ENCODE assay signal across 20 cellular contexts in genomic region chr2:72949045-72949444, GRCh38. TPM values are rescaled to one million over a fixed set of nuclear protein-coding genes. Genes with fewer than 3 reads are reported as not detected.
A peak's percentile ranks its signal among the peaks of the same experiment; 100 is the strongest.
DNase-seq lines count a peak whose midpoint lies in the region; ATAC-seq, FAIRE-seq and TF ChIP-seq lines count a peak whose summit lies in the region.
"Had no signal": no experiment of that assay in that cellular context is flagged by ENCODE, and none has a peak within 500 bp of the region (broad histone marks: within the 10 kb centered on the region; RNA-seq: fewer than 3 reads in every experiment).

No MANE protein-coding gene starts in this region.

- CTCF ChIA-PET in A549 (lab: Yijun Ruan, JAX) (interaction anchor here (1.1 to 2.2 kb wide), 3 partner anchors 10 to 56 kb away, joined by 3 to 10 read pairs (median 7); no protein-coding TSS in a partner anchor), IMR-90 (lab: Yijun Ruan, JAX) (no interaction called here)
- CTCF ChIA-PET in activated CD4-positive, alpha-beta memory T cell treated with anti-CD3 and anti-CD28 coated beads, Interleukin-2, amount 10 ng/mL, durations not matched to agents 7 days and 5 days (lab: Charles Lee), result no interaction called here

- no peak overlapping the region for H3K4ac ChIP-seq in IMR-90 (ENCODE audit: low read depth, low read length)

- no peak overlapping the region for H3K23ac ChIP-seq in IMR-90 (ENCODE audit: low read depth, low read length)

- no peak for FAIRE-seq in A549 (lab: Jason Lieb, UNC)
- FAIRE-seq: GM12892, GM19239, HepG2 had no signal

- no peak overlapping the region for H2BK15ac ChIP-seq in IMR-90 (ENCODE audit: low read depth, low read length)

- no peaks in the 10 kb centered on the region for H3K79me2 ChIP-seq in osteoblast (ENCODE audit: insufficient read depth, low read length)

- no peak overlapping the region for H3K56ac ChIP-seq in IMR-90 (ENCODE audit: extremely low read depth, insufficient read depth, low read length)

- no TSS peak for BruUV-seq in IMR-90 (replicated peaks; lab: Mats Ljungman, UMichigan)

- H2AFZ ChIP-seq in IMR-90 (replicated peaks; ENCODE audit: low read length, poor library complexity) (no peak overlapping the region), osteoblast (ENCODE audit: low read length) (no peak overlapping the region)

- no peak overlapping the region for H2BK20ac ChIP-seq in IMR-90 (ENCODE audit: low read depth, low read length)

- dilution Hi-C loops in IMR-90 (cut with HindIII; ENCODE audit: low sequenced_read_pairs, unreplicated experiment), result no loop called here

- peak overlapping the region; percentile 7; the same call in 1 of the 2 replicates for H2AK5ac ChIP-seq in IMR-90 (ENCODE audit: low read depth, low read length)

- no peak for TF ChIP-seq POLR2A in A549 (IDR thresholded peaks at IDR 0.05; ENCODE audit: low read length)
- no peak for TF ChIP-seq POLR2A in IMR-90 (IDR thresholded peaks at IDR 0.05; ENCODE audit: low read depth, low read length)

- H3K27me3 ChIP-seq in IMR-90 (ENCODE audit: control insufficient read depth, insufficient read depth, low read length) (no peaks in the 10 kb centered on the region), colonic mucosa (no peaks in the 10 kb centered on the region), osteoblast (ENCODE audit: insufficient read depth, low read length) (no peaks in the 10 kb centered on the region)

- no peaks in the 10 kb centered on the region for H3K9me3 ChIP-seq in A549
- H3K9me3 ChIP-seq in IMR-90 (ENCODE audit: control insufficient read depth, insufficient read depth, low read length), result no peaks in the 10 kb centered on the region
- no peaks in the 10 kb centered on the region for H3K9me3 ChIP-seq in colonic mucosa
- no peaks in the 10 kb centered on the region for H3K9me3 ChIP-seq in osteoblast (ENCODE audit: low read depth, low read length)
- H3K9me3 ChIP-seq: HAP-1 had no signal

- no peak overlapping the region for H4K91ac ChIP-seq in IMR-90 (ENCODE audit: insufficient read depth, low read depth, low read length)

- intact Hi-C loops in IMR-90 (cut with micrococcal nuclease), result no loop called here
- intact Hi-C loops in colonic mucosa (cut with DNase I), result no loop called here
- intact Hi-C loops in left colon (cut with DNase I, micrococcal nuclease), result no loop called here

- H3K27ac Mint-ChIP-seq in activated CD4-positive, alpha-beta memory T cell treated with anti-CD3 and anti-CD28 coated beads, Interleukin-2, amount 10 ng/mL, durations not matched to agents 7 days and 5 days, result no peak overlapping the region

- H3K27me3 Mint-ChIP-seq in activated CD4-positive, alpha-beta memory T cell treated with anti-CD3 and anti-CD28 coated beads, Interleukin-2, amount 10 ng/mL, durations not matched to agents 7 days and 5 days, result no peaks in the 10 kb centered on the region

- POLR2A ChIA-PET in A549 (lab: Yijun Ruan, JAX) (no interaction called here), IMR-90 (lab: Charles Lee; ENCODE audit: unreplicated experiment) (no interaction called here)
- POLR2A ChIA-PET in activated CD4-positive, alpha-beta memory T cell treated with anti-CD3 and anti-CD28 coated beads, Interleukin-2, amount 10 ng/mL, durations not matched to agents 7 days and 5 days (lab: Charles Lee), result no interaction called here

- no peak overlapping the region for H2BK120ac ChIP-seq in IMR-90 (ENCODE audit: low read depth, low read length)

- H3K27ac ChIP-seq in A549 (no peak overlapping the region), IMR-90 (ENCODE audit: insufficient read depth, low read length) (no peak overlapping the region), colonic mucosa (no peak overlapping the region), osteoblast (ENCODE audit: low read depth, low read length) (no peak overlapping the region)
- H3K27ac ChIP-seq: C4-2B had no signal

- H3K4me3 ChIP-seq in A549, result no peak overlapping the region
- H3K4me3 ChIP-seq in IMR-90 (ENCODE audit: insufficient read depth, low read depth, low read length), result no peak overlapping the region
- H3K4me3 ChIP-seq in colonic mucosa, result no peak overlapping the region
- no peak overlapping the region for H3K4me3 ChIP-seq in osteoblast (ENCODE audit: insufficient read depth, low read length)
- H3K4me3 ChIP-seq: HAP-1 had no signal

- H2BK5ac ChIP-seq in IMR-90 (ENCODE audit: low read depth, low read length, poor library complexity, severe bottlenecking), result no peak overlapping the region

- no peak overlapping the region for H3K4me2 ChIP-seq in A549
- H3K4me2 ChIP-seq in IMR-90 (ENCODE audit: low read depth, low read length), result no peak overlapping the region
- H3K4me2 ChIP-seq in osteoblast (ENCODE audit: insufficient read depth, low read length), result no peak overlapping the region

- no peaks in the 10 kb centered on the region for H3K4me1 ChIP-seq in A549
- H3K4me1 ChIP-seq in IMR-90 (ENCODE audit: control insufficient read depth, insufficient read depth, low read length), result no peaks in the 10 kb centered on the region
- no peaks in the 10 kb centered on the region for H3K4me1 ChIP-seq in colonic mucosa
- H3K4me1 ChIP-seq in osteoblast (ENCODE audit: insufficient read depth, low read length), result no peaks in the 10 kb centered on the region
- H3K4me1 ChIP-seq: HAP-1 had no signal

- in situ Hi-C loops in IMR-90 (cut with MboI; ENCODE audit: low sequenced_read_pairs), result no loop called here

- no peak overlapping the region for H3K18ac ChIP-seq in IMR-90 (ENCODE audit: low read depth, low read length)

- no peak for TF ChIP-seq CTCF in A549 (IDR thresholded peaks at IDR 0.05)
- TF ChIP-seq CTCF in IMR-90 (conservative IDR thresholded peaks at IDR 0.05; ENCODE audit: low read depth, low read length), result no peak
- TF ChIP-seq CTCF in colonic mucosa (IDR thresholded peaks at IDR 0.05), result no peak
- TF ChIP-seq CTCF in osteoblast (IDR thresholded peaks at IDR 0.05; ENCODE audit: extremely low read depth, low read depth, low read length), result no peak

- ATAC-seq in A549 (no peak), IMR-90 (ENCODE audit: low read depth) (no peak), left colon (peak; percentile 79), HG03354 (IDR thresholded peaks at IDR 0.05; ENCODE audit: poor library complexity, severe bottlenecking, unreplicated experiment) (no peak), HG03432 (IDR thresholded peaks at IDR 0.05; ENCODE audit: unreplicated experiment) (no peak)
- ATAC-seq: HepG2, PC-3 had no signal

- DNase-seq in A549 (ENCODE audit: low read depth in 1 of 2, low spot score in 1 of 2), result no peak
- DNase-seq in IMR-90, result no peak
- DNase-seq in colonic mucosa, result peak; percentile 32
- no peak for DNase-seq in left colon
- no peak for DNase-seq in osteoblast (ENCODE audit: insufficient read length, low spot score, missing footprints)
- no peak for DNase-seq in activated CD4-positive, alpha-beta memory T cell treated with anti-CD3 and anti-CD28 coated beads, Interleukin-2, amount 10 ng/mL, durations not matched to agents 7 days and 5 days
- DNase-seq: GF-D8, Karpas-422, MM.1S, NCI-H1092 treated with DMSO at 0.1 percent for 48 hours, NCI-H510A treated with DMSO at 0.1 percent for 48 hours, NCI-H82, PC-3 had no signal

- TF ChIP-seq EP300 in A549 (IDR thresholded peaks at IDR 0.05), result no peak

- no peaks in the 10 kb centered on the region for H3K9me3 Mint-ChIP-seq in activated CD4-positive, alpha-beta memory T cell treated with anti-CD3 and anti-CD28 coated beads, Interleukin-2, amount 10 ng/mL, durations not matched to agents 7 days and 5 days

- peaks cover 3% of the 10 kb centered on the region; the same call in 1 of the 2 replicates for H3K9me1 ChIP-seq in IMR-90 (ENCODE audit: insufficient read depth, low read length)

- H2AK9ac ChIP-seq in IMR-90 (replicated peaks; ENCODE audit: low read depth, low read length, poor library complexity), result no peak overlapping the region

- no peaks in the 10 kb centered on the region for H4K20me1 ChIP-seq in IMR-90 (ENCODE audit: insufficient read depth, low read length)
- H4K20me1 ChIP-seq in osteoblast (ENCODE audit: insufficient read depth, low read length), result no peaks in the 10 kb centered on the region

- 90% methylated on average over 2 of the region's 2 CpGs for WGBS in A549 (ENCODE audit: missing lambda C conversion rate)
- 100% methylated on average over 1 of the region's 2 CpGs; no CpG with 5 or more reads in 1 of the 2 experiments for WGBS in IMR-90 (ENCODE audit: extremely low coverage in 2 of 2, insufficient read length in 1 of 2), 2 experiments

- peaks cover 21% of the 10 kb centered on the region for H3K4me1 Mint-ChIP-seq in activated CD4-positive, alpha-beta memory T cell treated with anti-CD3 and anti-CD28 coated beads, Interleukin-2, amount 10 ng/mL, durations not matched to agents 7 days and 5 days

- H3K9ac ChIP-seq in IMR-90 (ENCODE audit: low read depth, low read length), result no peak overlapping the region
- no peak overlapping the region for H3K9ac ChIP-seq in colonic mucosa (ENCODE audit: low read depth in 2 of 2, low read length in 2 of 2)

- H3K36me3 ChIP-seq in IMR-90 (ENCODE audit: control insufficient read depth, insufficient read depth, low read length) (no peaks in the 10 kb centered on the region; the same call in 1 of the 2 replicates), colonic mucosa (no peaks in the 10 kb centered on the region), osteoblast (ENCODE audit: insufficient read depth, low read length) (no peaks in the 10 kb centered on the region)
- H3K36me3 ChIP-seq: HAP-1 had no signal

- TF ChIP-seq RAD21 in A549 (conservative IDR thresholded peaks at IDR 0.05 in 1 of 2, IDR thresholded peaks at IDR 0.05 in 1 of 2), result no peak
- no peak for TF ChIP-seq RAD21 in IMR-90 (IDR thresholded peaks at IDR 0.05; ENCODE audit: low read length)

- H3K79me1 ChIP-seq in IMR-90 (ENCODE audit: low read depth in 1 of 2, low read length in 2 of 2), result no peaks in the 10 kb centered on the region

- H4K5ac ChIP-seq in IMR-90 (ENCODE audit: low read depth, low read length), result no peak overlapping the region

- H4K8ac ChIP-seq in IMR-90 (ENCODE audit: low read depth in 2 of 2, low read length in 2 of 2), result no peak overlapping the region

- H3K36me3 Mint-ChIP-seq in activated CD4-positive, alpha-beta memory T cell treated with anti-CD3 and anti-CD28 coated beads, Interleukin-2, amount 10 ng/mL, durations not matched to agents 7 days and 5 days (ENCODE audit: low read depth), result no peaks in the 10 kb centered on the region

- H3K14ac ChIP-seq in IMR-90 (replicated peaks; ENCODE audit: low read depth, low read length), result no peak overlapping the region

- no peak overlapping the region for H3K4me3 Mint-ChIP-seq in activated CD4-positive, alpha-beta memory T cell treated with anti-CD3 and anti-CD28 coated beads, Interleukin-2, amount 10 ng/mL, durations not matched to agents 7 days and 5 days

RNA-seq across cellular contexts. Expression of gene EMX1, which starts 31.7 kb away (rescaled TPM):
- polyA plus RNA-seq in A549 (2011; rRNA removed) (not detected in 2 replicates), A549 (2017; fragmentation: RNase III; extraction: RNeasy Plus Mini Kit Qiagen cat#74134 plus additional on column Dnase treatment) (0.05 TPM in 1 of 3 replicates, not detected in the others), IMR-90 (2012; rRNA removed) (not detected in 2 replicates)
- 0.04 and 0.08 TPM in 2 replicates for polyA plus RNA-seq in A549 (2012; cell fraction: cytosol; rRNA removed)
- 0.04 TPM in 2 replicates for polyA plus RNA-seq in A549 (2012; cell fraction: nucleus; rRNA removed)
- polyA minus RNA-seq in A549 (2011; rRNA and poly(A)+ RNA removed), result not detected in 2 replicates
- total RNA-seq in IMR-90 (2012; rRNA removed) (not detected in 2 replicates), colonic mucosa (1 to 10 TPM; 1.1 to 2.0 TPM), left colon (1 to 10 TPM; 1.5 to 2.2 TPM), osteoblast (not detected in 2 replicates)
- polyA plus RNA-seq in IMR-90 (2012; cell fraction: cytosol; rRNA removed), result not detected in 2 replicates
- polyA plus RNA-seq in IMR-90 (2012; cell fraction: nucleus; rRNA removed; ENCODE audit: low replicate concordance), result not detected in 2 replicates
- not detected for total RNA-seq in activated CD4-positive, alpha-beta memory T cell treated with anti-CD3 and anti-CD28 coated beads, Interleukin-2, amount 10 ng/mL, durations not matched to agents 7 days and 5 days
- total RNA-seq: PC-3 had no signal
